9 cellular contexts compared by ENCODE assay signal in the genomic region with DNA sequence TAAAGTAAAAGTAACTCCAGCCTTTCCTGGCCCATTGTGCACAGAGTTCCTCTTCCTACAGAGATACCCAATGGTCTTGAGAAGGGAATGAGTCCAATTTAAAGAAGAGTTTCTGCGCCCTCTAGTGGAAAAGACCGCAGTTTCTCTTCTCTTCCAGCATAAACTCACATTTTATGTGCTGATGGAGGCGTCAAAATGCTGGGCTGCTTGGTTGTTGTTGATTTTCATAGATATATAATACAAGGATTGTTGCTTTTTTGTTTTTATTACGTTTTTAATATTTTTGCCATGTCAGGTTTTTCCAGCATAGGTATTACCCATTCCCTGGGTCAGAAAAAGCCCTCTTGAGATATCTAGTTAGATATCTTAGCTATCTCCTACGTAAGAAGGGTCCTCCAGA.
DNase-seq lines count a peak whose midpoint lies in the region; ATAC-seq and TF ChIP-seq lines count a peak whose summit lies in the region.
"Had no signal": no experiment of that assay in that cellular context is flagged by ENCODE, and none has a peak within 500 bp of the region (broad histone marks: within the 10 kb centered on the region; RNA-seq: fewer than 3 reads in every experiment).

No MANE protein-coding gene starts in this region.

- H4K20me1 ChIP-seq in mammary epithelial cell (ENCODE audit: insufficient read depth, low read length): no peaks in the 10 kb centered on the region

- no peaks in the 10 kb centered on the region for H3K27me3 ChIP-seq in mammary epithelial cell (ENCODE audit: insufficient read depth, low read length)

- ATAC-seq in HG02981 (IDR thresholded peaks at IDR 0.05; ENCODE audit: unreplicated experiment) (no peak), HG02885 (IDR thresholded peaks at IDR 0.05; ENCODE audit: poor library complexity, unreplicated experiment) (no peak)

- no peak overlapping the region for H3K4me2 ChIP-seq in mammary epithelial cell (ENCODE audit: insufficient read depth, low read depth, low read length)

- H3K79me2 ChIP-seq in mammary epithelial cell (ENCODE audit: insufficient read depth, low read length): no peaks in the 10 kb centered on the region

- H3K27ac Mint-ChIP-seq in activated T-helper 1 cell treated with anti-CD3 and anti-CD28 coated beads, Interleukin-12 subunit alpha, Interleukin-12 subunit beta, Interleukin-2, Interleukin-4 antibody, amounts not matched to agents 30 ng/mL and 10 ng/mL and 1 ng/mL, durations not matched to agents 14 hours and 24 hours and 36 hours: no peak overlapping the region

- H3K4me1 Mint-ChIP-seq in activated T-helper 1 cell treated with anti-CD3 and anti-CD28 coated beads, Interleukin-12 subunit alpha, Interleukin-12 subunit beta, Interleukin-2, Interleukin-4 antibody, amounts not matched to agents 30 ng/mL and 10 ng/mL and 1 ng/mL, durations not matched to agents 14 hours and 24 hours and 36 hours (ENCODE audit: low read depth): no peaks in the 10 kb centered on the region
- H3K4me1 Mint-ChIP-seq: central memory CD8-positive, alpha-beta T cell had no signal

- WGBS in mammary epithelial cell (ENCODE audit: low coverage, missing lambda C conversion rate): 30% methylated on average over 5 of the region's 5 CpGs

- H3K4me3 Mint-ChIP-seq in activated T-helper 1 cell treated with anti-CD3 and anti-CD28 coated beads, Interleukin-12 subunit alpha, Interleukin-12 subunit beta, Interleukin-2, Interleukin-4 antibody, amounts not matched to agents 30 ng/mL and 10 ng/mL and 1 ng/mL, durations not matched to agents 14 hours and 24 hours and 36 hours: no peak overlapping the region
- H3K4me3 Mint-ChIP-seq: central memory CD8-positive, alpha-beta T cell had no signal

- H3K27ac ChIP-seq in 22Rv1: no peak overlapping the region
- no peak overlapping the region for H3K27ac ChIP-seq in mammary epithelial cell (ENCODE audit: insufficient read depth, low read depth, low read length)

- no peaks in the 10 kb centered on the region for H3K36me3 ChIP-seq in mammary epithelial cell (ENCODE audit: insufficient read depth, low read length)

- H2AFZ ChIP-seq in mammary epithelial cell (ENCODE audit: low read depth, low read length): no peak overlapping the region

- H3K27me3 Mint-ChIP-seq in activated T-helper 1 cell treated with anti-CD3 and anti-CD28 coated beads, Interleukin-12 subunit alpha, Interleukin-12 subunit beta, Interleukin-2, Interleukin-4 antibody, amounts not matched to agents 30 ng/mL and 10 ng/mL and 1 ng/mL, durations not matched to agents 14 hours and 24 hours and 36 hours (ENCODE audit: insufficient read depth): no peaks in the 10 kb centered on the region

- H3K9me3 ChIP-seq in mammary epithelial cell (replicated peaks; ENCODE audit: insufficient read depth, low read length): peaks cover 13% of the 10 kb centered on the region

- no peaks in the 10 kb centered on the region for H3K9me3 Mint-ChIP-seq in activated T-helper 1 cell treated with anti-CD3 and anti-CD28 coated beads, Interleukin-12 subunit alpha, Interleukin-12 subunit beta, Interleukin-2, Interleukin-4 antibody, amounts not matched to agents 30 ng/mL and 10 ng/mL and 1 ng/mL, durations not matched to agents 14 hours and 24 hours and 36 hours

- intact Hi-C loops in mammary epithelial cell (cut with micrococcal nuclease): loop anchor here (10.0 kb wide), 1 partner anchor 692 kb away; no protein-coding TSS in a partner anchor
- intact Hi-C loops in activated T-helper 1 cell treated with anti-CD3 and anti-CD28 coated beads, Interleukin-12 subunit alpha, Interleukin-12 subunit beta, Interleukin-2, Interleukin-4 antibody, amounts not matched to agents 30 ng/mL and 10 ng/mL and 1 ng/mL, durations not matched to agents 14 hours and 24 hours and 36 hours (cut with micrococcal nuclease): loop anchor here (2.0 to 10.0 kb wide), 2 partner anchors 600 to 672 kb away; no protein-coding TSS in a partner anchor

- H3K4me1 ChIP-seq in mammary epithelial cell (ENCODE audit: insufficient read depth, low read length): no peaks in the 10 kb centered on the region

- CTCF ChIA-PET in mammary epithelial cell (lab: Charles Lee; ENCODE audit: low non-redundant PET): no interaction called here

- in situ Hi-C loops in mammary epithelial cell (cut with MboI; ENCODE audit: low sequenced_read_pairs in 2 of 2): loop anchor here in 1 of 2 donors (25.0 kb wide), 1 partner anchor 670 kb away; no protein-coding TSS in a partner anchor

- dilution Hi-C loops in mammary epithelial cell (cut with HindIII; ENCODE audit: low sequenced_read_pairs): no loop called here

- TF ChIP-seq CTCF in 22Rv1 (IDR thresholded peaks at IDR 0.05) (peak; percentile 86), GM10266 (IDR thresholded peaks at IDR 0.05; ENCODE audit: control insufficient read depth, insufficient read depth, low read depth, missing control alignments) (peak; percentile 36), mammary epithelial cell (conservative IDR thresholded peaks at IDR 0.05 in 1 of 2, IDR thresholded peaks at IDR 0.05 in 1 of 2; ENCODE audit: extremely low read depth in 1 of 2, insufficient read depth in 1 of 2, low read depth in 1 of 2, low read length in 2 of 2) (peak; percentile 21 to 27)

- DNase-seq in GM10266 (ENCODE audit: extremely low spot score) (no peak), NCI-H526 treated with DMSO at 0.1 percent for 48 hours (lab: John Stamatoyannopoulos, UW) (peak; percentile 7), mammary epithelial cell (peak; percentile 8), pons (ENCODE audit: low spot score) (peak; percentile 24)
- no peak for DNase-seq in activated T-helper 1 cell treated with anti-CD3 and anti-CD28 coated beads, Interleukin-12 subunit alpha, Interleukin-12 subunit beta, Interleukin-2, Interleukin-4 antibody, amounts not matched to agents 30 ng/mL and 10 ng/mL and 1 ng/mL, durations not matched to agents 14 hours and 24 hours and 36 hours (ENCODE audit: low spot score)

- no peaks in the 10 kb centered on the region for H3K36me3 Mint-ChIP-seq in activated T-helper 1 cell treated with anti-CD3 and anti-CD28 coated beads, Interleukin-12 subunit alpha, Interleukin-12 subunit beta, Interleukin-2, Interleukin-4 antibody, amounts not matched to agents 30 ng/mL and 10 ng/mL and 1 ng/mL, durations not matched to agents 14 hours and 24 hours and 36 hours (ENCODE audit: low read depth)

- H3K4me3 ChIP-seq in mammary epithelial cell (replicated peaks in 1 of 3; ENCODE audit: insufficient read depth in 1 of 3, low read depth in 2 of 3, low read length in 3 of 3): no peak overlapping the region

- no TSS peak for BruUV-seq in mammary epithelial cell (replicated peaks; lab: Mats Ljungman, UMichigan)

- no peak overlapping the region for H3K9ac ChIP-seq in mammary epithelial cell (ENCODE audit: insufficient read depth, low read length)

Comparison
In these comparisons a context has a peak if more than half of its experiments do, and no peak if none do; other contexts are left out.
1. CTCF ChIP-seq: peak in every context shown above with its lines; median percentile 86 in 22Rv1; 36 in GM10266; 24 in mammary epithelial cell.
2. DNase-seq: peak in NCI-H526 treated with DMSO at 0.1 percent for 48 hours (single experiment), mammary epithelial cell (single experiment) and pons (single experiment); none in GM10266 (single experiment) and activated T-helper 1 cell treated with anti-CD3 and anti-CD28 coated beads, Interleukin-12 subunit alpha, Interleukin-12 subunit beta, Interleukin-2, Interleukin-4 antibody, amounts not matched to agents 30 ng/mL and 10 ng/mL and 1 ng/mL, durations not matched to agents 14 hours and 24 hours and 36 hours (single experiment).